Comparison of ENCODE assay signal across 12 cellular contexts in the genomic region with DNA sequence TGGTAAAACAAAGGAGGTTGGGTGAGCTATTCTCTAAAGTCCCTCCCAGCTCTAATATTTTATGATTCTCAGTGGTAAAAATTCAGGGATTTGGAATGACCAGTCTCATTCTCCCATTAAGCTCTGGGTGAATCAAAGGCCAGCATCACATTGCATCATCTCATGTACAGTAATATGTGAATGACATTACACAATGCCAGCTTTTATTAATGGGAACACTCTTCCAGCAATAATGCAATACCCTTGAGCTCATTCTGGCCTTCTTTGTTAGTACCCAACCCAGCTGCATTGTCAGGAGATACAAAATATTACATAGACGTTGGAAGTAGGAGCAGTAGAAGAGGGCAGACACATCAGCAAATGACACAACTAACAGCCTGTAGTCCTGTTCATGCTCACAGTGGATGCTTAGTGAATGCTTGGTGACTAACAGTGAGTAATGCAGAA.
DNase-seq lines count a peak whose midpoint lies in the region; ATAC-seq and TF ChIP-seq lines count a peak whose summit lies in the region.
"Had no signal": no experiment of that assay in that cellular context is flagged by ENCODE, and none has a peak within 500 bp of the region (broad histone marks: within the 10 kb centered on the region; RNA-seq: fewer than 3 reads in every experiment).

No MANE protein-coding gene starts in this region.

- H3K4me1 Mint-ChIP-seq in activated naive CD4-positive, alpha-beta T cell treated with anti-CD3 and anti-CD28 coated beads for 36 hours (ENCODE audit: low read depth), result peaks cover 8% of the 10 kb centered on the region

- H3K27me3 ChIP-seq in brain microvascular endothelial cell (replicated peaks) (no peaks in the 10 kb centered on the region), right cardiac atrium (ENCODE audit: control insufficient read depth, insufficient read depth) (no peaks in the 10 kb centered on the region), HAP-1 (ENCODE audit: low read depth) (no peaks in the 10 kb centered on the region)

- H3K9me3 Mint-ChIP-seq in activated naive CD4-positive, alpha-beta T cell treated with anti-CD3 and anti-CD28 coated beads for 36 hours, result no peaks in the 10 kb centered on the region
- H3K9me3 Mint-ChIP-seq: activated B cell treated with CpG ODN at 0.5 μM for 24 hours; activated T-helper 1 cell treated with anti-CD3 and anti-CD28 coated beads, Interleukin-12 subunit alpha, Interleukin-12 subunit beta, Interleukin-2, Interleukin-4 antibody, amounts not matched to agents 30 ng/mL and 10 ng/mL and 1 ng/mL, durations not matched to agents 14 hours and 24 hours and 36 hours had no signal

- H3K36me3 Mint-ChIP-seq in activated naive CD4-positive, alpha-beta T cell treated with anti-CD3 and anti-CD28 coated beads for 36 hours (ENCODE audit: low read depth), result no peaks in the 10 kb centered on the region

- ATAC-seq in right cardiac atrium, result peak; percentile 88 to 95

- in situ Hi-C loops in brain microvascular endothelial cell (cut with HindIII; ENCODE audit: low pct_ligation_motif_present, low sequenced_read_pairs), result no loop called here
- in situ Hi-C loops in HAP-1 (cut with MboI; ENCODE audit: low sequenced_read_pairs), result no loop called here

- no peak overlapping the region for H3K4me3 Mint-ChIP-seq in activated naive CD4-positive, alpha-beta T cell treated with anti-CD3 and anti-CD28 coated beads for 36 hours
- H3K4me3 Mint-ChIP-seq: activated B cell treated with CpG ODN at 0.5 μM for 24 hours; activated T-helper 1 cell treated with anti-CD3 and anti-CD28 coated beads, Interleukin-12 subunit alpha, Interleukin-12 subunit beta, Interleukin-2, Interleukin-4 antibody, amounts not matched to agents 30 ng/mL and 10 ng/mL and 1 ng/mL, durations not matched to agents 14 hours and 24 hours and 36 hours had no signal

- no peak overlapping the region for H3K4me3 ChIP-seq in brain microvascular endothelial cell (ENCODE audit: low read depth, low read length)
- H3K4me3 ChIP-seq in right cardiac atrium (ENCODE audit: low read length), result no peak overlapping the region
- H3K4me3 ChIP-seq in HAP-1, result no peak overlapping the region

- H3K4me1 ChIP-seq in right cardiac atrium (ENCODE audit: control insufficient read depth, insufficient read depth, low read length), result no peaks in the 10 kb centered on the region
- peaks cover 24% of the 10 kb centered on the region for H3K4me1 ChIP-seq in HAP-1

- no peaks in the 10 kb centered on the region for H3K9me3 ChIP-seq in right cardiac atrium (ENCODE audit: control insufficient read depth, low read length)
- no peaks in the 10 kb centered on the region for H3K9me3 ChIP-seq in HAP-1

- no peak for TF ChIP-seq CTCF in brain microvascular endothelial cell (IDR thresholded peaks at IDR 0.05; ENCODE audit: low read depth, low read length, missing control alignments)

- no peak overlapping the region for H3K27ac Mint-ChIP-seq in activated naive CD4-positive, alpha-beta T cell treated with anti-CD3 and anti-CD28 coated beads for 36 hours
- H3K27ac Mint-ChIP-seq: activated B cell treated with CpG ODN at 0.5 μM for 24 hours; activated T-helper 1 cell treated with anti-CD3 and anti-CD28 coated beads, Interleukin-12 subunit alpha, Interleukin-12 subunit beta, Interleukin-2, Interleukin-4 antibody, amounts not matched to agents 30 ng/mL and 10 ng/mL and 1 ng/mL, durations not matched to agents 14 hours and 24 hours and 36 hours had no signal

- CTCF ChIA-PET in activated naive CD4-positive, alpha-beta T cell treated with anti-CD3 and anti-CD28 coated beads for 36 hours (lab: Charles Lee), result no interaction called here

- peaks cover 12% of the 10 kb centered on the region for H3K27me3 Mint-ChIP-seq in activated naive CD4-positive, alpha-beta T cell treated with anti-CD3 and anti-CD28 coated beads for 36 hours (ENCODE audit: low read depth)
- H3K27me3 Mint-ChIP-seq: activated B cell treated with CpG ODN at 0.5 μM for 24 hours had no signal

- H3K27ac ChIP-seq in brain microvascular endothelial cell, result peak overlapping the region; percentile 16
- H3K27ac ChIP-seq in right cardiac atrium (ENCODE audit: low read length), result no peak overlapping the region
- H3K27ac ChIP-seq: C4-2B had no signal

- intact Hi-C loops in right cardiac atrium (cut with DNase I), result no loop called here
- intact Hi-C loops in activated naive CD4-positive, alpha-beta T cell treated with anti-CD3 and anti-CD28 coated beads for 36 hours (cut with micrococcal nuclease), result no loop called here

- H3K36me3 ChIP-seq in brain microvascular endothelial cell (replicated peaks) (no peaks in the 10 kb centered on the region), HAP-1 (replicated peaks) (no peaks in the 10 kb centered on the region)

- DNase-seq in AG08395 (ENCODE audit: low spot score), result peak; percentile 84
- peak; percentile 28 for DNase-seq in HPDE6-E6E7 (ENCODE audit: extremely low spot score)
- peak; percentile 67 for DNase-seq in brain microvascular endothelial cell
- no peak for DNase-seq in right cardiac atrium
- DNase-seq in SK-N-DZ (ENCODE audit: low spot score), result no peak
- no peak for DNase-seq in HAP-1 (ENCODE audit: low spot score in 2 of 2)
- no peak for DNase-seq in HUDEP-2 (lab: John Stamatoyannopoulos, UW; ENCODE audit: unreplicated experiment in 76 of 76)
- DNase-seq in activated naive CD4-positive, alpha-beta T cell treated with anti-CD3 and anti-CD28 coated beads for 36 hours, result no peak
- DNase-seq: activated B cell treated with CpG ODN at 0.5 μM for 24 hours, NCI-H187 treated with DMSO at 0.1 percent for 48 hours had no signal

- 54% methylated on average over 1 of the region's 1 CpG for WGBS in right cardiac atrium

Comparison
In these comparisons a context has a peak if more than half of its experiments do, and no peak if none do; other contexts are left out.
1. DNase-seq: peak in AG08395 (single experiment), HPDE6-E6E7 (single experiment) and brain microvascular endothelial cell (single experiment); none in right cardiac atrium (0 of 3), SK-N-DZ (single experiment), HAP-1 (0 of 2), HUDEP-2 (0 of 76) and activated naive CD4-positive, alpha-beta T cell treated with anti-CD3 and anti-CD28 coated beads for 36 hours (single experiment).